In genomic region chr2:67445652-67446268, GRCh38 we compare ENCODE assay signal across 24 cellular contexts. TPM values are rescaled to one million over a fixed set of nuclear protein-coding genes. Genes with fewer than 3 reads are reported as not detected.
DNase-seq lines count a peak whose midpoint lies in the region; ATAC-seq and TF ChIP-seq lines count a peak whose summit lies in the region.
"Had no signal": no experiment of that assay in that cellular context is flagged by ENCODE, and none has a peak within 500 bp of the region (broad histone marks: within the 10 kb centered on the region; RNA-seq: fewer than 3 reads in every experiment).

No MANE protein-coding gene starts in this region.

- H3K27me3 ChIP-seq in esophagus muscularis mucosa, result no peaks in the 10 kb centered on the region
- H3K27me3 ChIP-seq in sigmoid colon, result no peaks in the 10 kb centered on the region
- no peaks in the 10 kb centered on the region for H3K27me3 ChIP-seq in left ventricle myocardium inferior (ENCODE audit: low read depth)
- H3K27me3 ChIP-seq: pancreas, Peyer's patch, uterus had no signal

- TF ChIP-seq CTCF in esophagus muscularis mucosa (IDR thresholded peaks at IDR 0.05), result no peak
- no peak for TF ChIP-seq CTCF in sigmoid colon (IDR thresholded peaks at IDR 0.05)
- no peak for TF ChIP-seq CTCF in left ventricle myocardium inferior (IDR thresholded peaks at IDR 0.05; ENCODE audit: borderline replicate concordance)

- no peak for TF ChIP-seq EP300 in esophagus muscularis mucosa (IDR thresholded peaks at IDR 0.05)
- TF ChIP-seq EP300 in sigmoid colon (IDR thresholded peaks at IDR 0.05), result no peak

- ATAC-seq in stimulated activated naive B cell treated with anti-CD40 and anti-IgM and Interleukin-4, amounts not matched to agents 10 μg/mL and 1 μg/mL and 100 μg/mL, for 72 hours (replicated peaks), result no peak
- ATAC-seq: HepG2; naive thymus-derived CD8-positive, alpha-beta T cell had no signal

- no peaks in the 10 kb centered on the region for H3K4me1 Mint-ChIP-seq in stimulated activated naive B cell treated with anti-CD40 and anti-IgM and Interleukin-4, amounts not matched to agents 10 μg/mL and 1 μg/mL and 100 μg/mL, for 72 hours
- H3K4me1 Mint-ChIP-seq: activated naive CD4-positive, alpha-beta T cell treated with anti-CD3 and anti-CD28 coated beads, Interleukin-2, amount 50 U/mL, for 24 hours; endodermal cell; naive thymus-derived CD8-positive, alpha-beta T cell had no signal

- H3K27me3 Mint-ChIP-seq in stimulated activated naive B cell treated with anti-CD40 and anti-IgM and Interleukin-4, amounts not matched to agents 10 μg/mL and 1 μg/mL and 100 μg/mL, for 72 hours, result peaks cover 8 to 16% of the 10 kb centered on the region in 2 donors

- peaks cover 0 to 4% of the 10 kb centered on the region in 2 donors for H3K9me3 Mint-ChIP-seq in stimulated activated naive B cell treated with anti-CD40 and anti-IgM and Interleukin-4, amounts not matched to agents 10 μg/mL and 1 μg/mL and 100 μg/mL, for 72 hours
- H3K9me3 Mint-ChIP-seq: activated naive CD4-positive, alpha-beta T cell treated with anti-CD3 and anti-CD28 coated beads, Interleukin-2, amount 50 U/mL, for 24 hours; endodermal cell had no signal

- peak overlapping the region; percentile 6 to 46 (median 24) for H3K27ac ChIP-seq in esophagus muscularis mucosa (replicated peaks in 1 of 4)
- H3K27ac ChIP-seq in sigmoid colon, result peak overlapping the region in 3 of 4 donors; percentile 29 to 62 (median 49)
- H3K27ac ChIP-seq in left ventricle myocardium inferior (replicated peaks), result no peak overlapping the region
- H3K27ac ChIP-seq: Peyer's patch, SK-N-MC, uterus had no signal

- no peak overlapping the region for H3K4me3 ChIP-seq in esophagus muscularis mucosa
- no peak overlapping the region for H3K4me3 ChIP-seq in sigmoid colon
- H3K4me3 ChIP-seq in left ventricle myocardium inferior, result no peak overlapping the region
- H3K4me3 ChIP-seq: HAP-1, pancreas, Peyer's patch, SK-N-MC, uterus had no signal

- H3K4me1 ChIP-seq in esophagus muscularis mucosa (peaks cover 3 to 24% (median 18%) of the 10 kb centered on the region in 4 donors), sigmoid colon (peaks cover 0 to 26% (median 19%) of the 10 kb centered on the region in 4 donors), left ventricle myocardium inferior (peaks cover 9% of the 10 kb centered on the region)
- H3K4me1 ChIP-seq: HAP-1, Peyer's patch, uterus had no signal

- no peak overlapping the region for H3K27ac Mint-ChIP-seq in stimulated activated naive B cell treated with anti-CD40 and anti-IgM and Interleukin-4, amounts not matched to agents 10 μg/mL and 1 μg/mL and 100 μg/mL, for 72 hours
- H3K27ac Mint-ChIP-seq: activated naive CD4-positive, alpha-beta T cell treated with anti-CD3 and anti-CD28 coated beads, Interleukin-2, amount 50 U/mL, for 24 hours; endodermal cell; naive thymus-derived CD8-positive, alpha-beta T cell had no signal

- H3K9me3 ChIP-seq in esophagus muscularis mucosa (peaks cover 0 to 13% (median 0%) of the 10 kb centered on the region in 4 donors), sigmoid colon (no peaks in the 10 kb centered on the region), left ventricle myocardium inferior (replicated peaks) (peaks cover 20% of the 10 kb centered on the region)
- H3K9me3 ChIP-seq: Caco-2, HAP-1, pancreas, Peyer's patch, uterus had no signal

- TF ChIP-seq POLR2A in esophagus muscularis mucosa (IDR thresholded peaks at IDR 0.05; ENCODE audit: low read depth) (no peak), sigmoid colon (IDR thresholded peaks at IDR 0.05) (no peak)

- H3K36me3 Mint-ChIP-seq in stimulated activated naive B cell treated with anti-CD40 and anti-IgM and Interleukin-4, amounts not matched to agents 10 μg/mL and 1 μg/mL and 100 μg/mL, for 72 hours, result no peaks in the 10 kb centered on the region
- H3K36me3 Mint-ChIP-seq: activated naive CD4-positive, alpha-beta T cell treated with anti-CD3 and anti-CD28 coated beads, Interleukin-2, amount 50 U/mL, for 24 hours; naive thymus-derived CD8-positive, alpha-beta T cell had no signal

- WGBS in esophagus muscularis mucosa, result 38% methylated on average over 5 of the region's 5 CpGs
- 39 to 67% methylated on average over 5 of the region's 5 CpGs for WGBS in sigmoid colon, 2 donors

- H3K4me3 Mint-ChIP-seq in stimulated activated naive B cell treated with anti-CD40 and anti-IgM and Interleukin-4, amounts not matched to agents 10 μg/mL and 1 μg/mL and 100 μg/mL, for 72 hours, result no peak overlapping the region
- H3K4me3 Mint-ChIP-seq: activated naive CD4-positive, alpha-beta T cell treated with anti-CD3 and anti-CD28 coated beads, Interleukin-2, amount 50 U/mL, for 24 hours; endodermal cell; naive thymus-derived CD8-positive, alpha-beta T cell had no signal

- H3K36me3 ChIP-seq in esophagus muscularis mucosa (no peaks in the 10 kb centered on the region), sigmoid colon (no peaks in the 10 kb centered on the region), left ventricle myocardium inferior (no peaks in the 10 kb centered on the region)
- H3K36me3 ChIP-seq: HAP-1, pancreas, Peyer's patch, uterus had no signal

- DNase-seq in NCI-H1417 (lab: John Stamatoyannopoulos, UW) (peak; percentile 24 to 72 (median 36)), NCI-H1417 treated with DMSO at 0.1 percent for 48 hours (lab: John Stamatoyannopoulos, UW) (no peak), NCI-H345 (lab: John Stamatoyannopoulos, UW) (peak; percentile 39), esophagus muscularis mucosa (ENCODE audit: extremely low spot score) (no peak), sigmoid colon (no peak), left ventricle myocardium inferior (no peak)
- DNase-seq in stimulated activated naive B cell treated with anti-CD40 and anti-IgM and Interleukin-4, amounts not matched to agents 10 μg/mL and 1 μg/mL and 100 μg/mL, for 72 hours, result no peak
- DNase-seq in activated CD4-positive, alpha-beta T cell treated with anti-CD3 and anti-CD28 coated beads for 4 hours, result no peak
- DNase-seq: activated CD4-positive, CD25-positive, alpha-beta regulatory T cell; activated CD8-positive, alpha-beta memory T cell treated with anti-CD3 and anti-CD28 coated beads for 24 hours; activated T-cell treated with anti-CD3 and anti-CD28 coated beads, Interleukin-2, amount 50 U/mL, for 48 hours; Caco-2; endodermal cell; hippocampal formation; MM.1S; naive thymus-derived CD8-positive, alpha-beta T cell; Peyer's patch; stimulated activated CD4-positive, alpha-beta T cell treated with anti-CD3 and anti-CD28 coated beads, Interleukin-4, amount 100 ng/mL, for 24 hours; uterus had no signal

- intact Hi-C loops in esophagus muscularis mucosa (cut with DNase I), result no loop called here
- intact Hi-C loops in sigmoid colon (cut with DNase I), result no loop called here
- intact Hi-C loops in left ventricle myocardium inferior (cut with micrococcal nuclease), result no loop called here

RNA-seq across cellular contexts. Expression of gene ETAA1, which starts 48.6 kb away (rescaled TPM):
- 10 to 100 TPM; 10.4 to 19.5 (median 14.2) TPM for total RNA-seq in esophagus muscularis mucosa
- total RNA-seq in sigmoid colon, result 10 to 100 TPM; 12.1 to 20.0 (median 15.8) TPM
- polyA plus RNA-seq in sigmoid colon, result 1 to 10 TPM; 3.0 to 4.8 (median 4.2) TPM
- total RNA-seq in left ventricle myocardium inferior, result 4.3 TPM

Comparison
In these comparisons a context has a peak if more than half of its experiments do, and no peak if none do; other contexts are left out.
1. DNase-seq: peak in NCI-H1417 (3 of 3) and NCI-H345 (single experiment); none in NCI-H1417 treated with DMSO at 0.1 percent for 48 hours (single experiment), esophagus muscularis mucosa (single experiment), sigmoid colon (single experiment), stimulated activated naive B cell treated with anti-CD40 and anti-IgM and Interleukin-4, amounts not matched to agents 10 μg/mL and 1 μg/mL and 100 μg/mL, for 72 hours (single experiment), activated CD4-positive, alpha-beta T cell treated with anti-CD3 and anti-CD28 coated beads for 4 hours (0 of 2) and left ventricle myocardium inferior (single experiment).